Comparison of ENCODE assay signal across 8 cellular contexts in the genomic region with DNA sequence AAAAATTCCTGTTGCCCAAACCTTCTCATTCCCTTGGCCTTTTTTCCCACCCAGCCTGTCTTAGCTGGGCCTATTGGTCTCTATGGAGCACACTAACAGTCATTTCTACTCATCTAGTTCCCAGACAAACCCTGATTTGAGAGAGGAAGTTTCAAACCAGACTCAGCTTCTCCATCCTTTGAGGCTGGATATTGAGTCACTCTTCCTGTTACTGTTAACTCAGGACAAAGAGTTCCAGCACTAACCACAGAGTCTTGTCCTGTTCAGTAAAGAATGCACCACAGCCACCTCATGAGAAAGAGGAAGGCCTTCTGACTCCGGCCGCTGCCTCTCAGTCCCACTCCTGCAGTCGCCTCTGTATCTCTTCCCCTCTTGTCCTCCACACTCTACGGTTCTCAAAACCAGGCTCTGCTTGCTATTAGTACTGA.
DNase-seq lines count a peak whose midpoint lies in the region; FAIRE-seq and TF ChIP-seq lines count a peak whose summit lies in the region.

No MANE protein-coding gene starts in this region.

- H3K4me2 ChIP-seq in PC-9: no peak overlapping the region

- FAIRE-seq in frontal cortex (lab: Jason Lieb, UNC): no peak

- POLR2A ChIA-PET in PC-9 (lab: Charles Lee; ENCODE audit: unreplicated experiment): no interaction called here

- H3K9me2 ChIP-seq in PC-9 (ENCODE audit: insufficient read depth): peaks cover 5% of the 10 kb centered on the region; the same call in 1 of the 2 replicates

- CTCF ChIA-PET in PC-9 (lab: Charles Lee): no interaction called here

- no peaks in the 10 kb centered on the region for H3F3A ChIP-seq in PC-9 (ENCODE audit: insufficient read depth, low read depth)

- H3K4me3 ChIP-seq in epithelial cell of proximal tubule (ENCODE audit: low read depth, low read length) (no peak overlapping the region), neutrophil (ENCODE audit: low read depth in 1 of 2, low read length in 1 of 2) (peak overlapping the region; percentile 21 to 26), PC-9 (no peak overlapping the region)

- intact Hi-C loops in PC-9 (cut with micrococcal nuclease; ENCODE audit: unreplicated experiment): no loop called here

- no peaks in the 10 kb centered on the region for H3K36me3 ChIP-seq in neutrophil
- no peaks in the 10 kb centered on the region for H3K36me3 ChIP-seq in PC-9 (ENCODE audit: low read depth)

- H2AFZ ChIP-seq in PC-9: no peak overlapping the region

- no peak for TF ChIP-seq CTCF in epithelial cell of proximal tubule (conservative IDR thresholded peaks at IDR 0.05; ENCODE audit: low read depth, low read length)
- TF ChIP-seq CTCF in neutrophil (IDR thresholded peaks at IDR 0.05): peak; percentile 28
- no peak for TF ChIP-seq CTCF in PC-9 (conservative IDR thresholded peaks at IDR 0.05)

- peaks cover 45 to 54% of the 10 kb centered on the region in 2 experiments for H3K4me1 ChIP-seq in neutrophil (ENCODE audit: control insufficient read depth in 1 of 2, insufficient read depth in 1 of 2, low read depth in 1 of 2, low read length in 1 of 2)
- no peaks in the 10 kb centered on the region for H3K4me1 ChIP-seq in PC-9 (replicated peaks; ENCODE audit: insufficient read depth)

- H4K20me1 ChIP-seq in PC-9 (ENCODE audit: insufficient read depth): no peaks in the 10 kb centered on the region

- peak overlapping the region; percentile 84 for H3K27ac ChIP-seq in neutrophil
- no peak overlapping the region for H3K27ac ChIP-seq in PC-9

- H3K79me2 ChIP-seq in PC-9 (ENCODE audit: low read depth): no peaks in the 10 kb centered on the region

- no peaks in the 10 kb centered on the region for H3K9me3 ChIP-seq in neutrophil
- no peaks in the 10 kb centered on the region for H3K9me3 ChIP-seq in PC-9 (ENCODE audit: insufficient read depth, low read depth)

- H3K27me3 ChIP-seq in neutrophil: no peaks in the 10 kb centered on the region
- H3K27me3 ChIP-seq in PC-9 (ENCODE audit: insufficient read depth, low read depth): no peaks in the 10 kb centered on the region

- peak; percentile 91 for DNase-seq in Daoy (ENCODE audit: low read depth)
- DNase-seq in NOMO-1 (lab: John Stamatoyannopoulos, UW; ENCODE audit: unreplicated experiment in 2 of 2): peak; percentile 80 to 97
- peak; percentile 66 for DNase-seq in epithelial cell of proximal tubule (ENCODE audit: low read depth)
- no peak for DNase-seq in germinal center (ENCODE audit: low spot score)
- DNase-seq in PC-9: no peak
- DNase-seq in cerebellum (ENCODE audit: low spot score): no peak
- no peak for DNase-seq in frontal cortex (ENCODE audit: low spot score in 2 of 2)

- no TSS peak for BruUV-seq in PC-9 (replicated peaks; lab: Mats Ljungman, UMichigan)

Comparison
In these comparisons a context has a peak if more than half of its experiments do, and no peak if none do; other contexts are left out.
1. DNase-seq: peak in Daoy (single experiment), NOMO-1 (2 of 2) and epithelial cell of proximal tubule (single experiment); none in germinal center (single experiment), PC-9 (0 of 2), cerebellum (single experiment) and frontal cortex (0 of 2).
2. H3K4me3 ChIP-seq: peak in neutrophil (2 of 2); none in epithelial cell of proximal tubule (single experiment) and PC-9 (single experiment).